1 cellular context compared by ENCODE assay signal in genomic region chrY:26671078-26671879, GRCh38.
TF ChIP-seq lines count a peak whose summit lies in the region.
"Not testable (repeated sequence)": the region's sequence is repeated elsewhere in the genome, so short reads cannot be mapped to it uniquely, and the experiment has no call there.

No MANE protein-coding gene starts in this region.

TF ChIP-seq in HepG2, 621 proteins besides CTCF, POLR2A, EP300 and RAD21 (continued from another document):
- TF ChIP-seq MNT (IDR thresholded peaks at IDR 0.05) (peak; percentile 55; the same call in 1 of the 2 replicates), SP1 (IDR thresholded peaks at IDR 0.05) (peak; percentile 81), ATF7 (IDR thresholded peaks at IDR 0.05) (peak; percentile 60), PHB2 (IDR thresholded peaks at IDR 0.05; ENCODE audit: partially characterized antibody) (peak; percentile 99)
- TF ChIP-seq SP1, ATF7 (CRISPR knock-in tag; IDR thresholded peaks at IDR 0.05): not testable (repeated sequence)
